ENCODE assay signal across 17 cellular contexts in genomic region chr16:10968509-10968908, GRCh38.
"Had no signal": no experiment of that assay in that cellular context is flagged by ENCODE, and none has a peak within 500 bp of the region (broad histone marks: within the 10 kb centered on the region; RNA-seq: fewer than 3 reads in every experiment).

No MANE protein-coding gene starts in this region.

- H3K9me3 ChIP-seq: tibial nerve had no signal

- H3K9me3 Mint-ChIP-seq: brain, mesothelial cell of epicardium had no signal

- H3K27ac ChIP-seq: tibial nerve had no signal

- H3K27me3 ChIP-seq: tibial nerve had no signal

- H3K4me3 ChIP-seq: lung, tibial nerve had no signal

- H3K27me3 Mint-ChIP-seq: activated CD4-positive, alpha-beta memory T cell treated with anti-CD3 and anti-CD28 coated beads for 36 hours; activated T-cell treated with anti-CD3 and anti-CD28 coated beads, Interleukin-2, amount 50 U/mL, for 24 hours; natural killer cell treated with Interleukin-12 subunit alpha and Interleukin-12 subunit beta and Interleukin-15 and Interleukin-18, amount 100 ng/mL, for 72 hours; stimulated activated naive CD8-positive, alpha-beta T cell treated with anti-CD3 and anti-CD28 coated beads, Interleukin-15, Interleukin-2, amounts not matched to agents 100 ng/mL and 50 ng/mL, for 24 hours had no signal

- ATAC-seq: activated naive CD4-positive, alpha-beta T cell treated with anti-CD3 and anti-CD28 coated beads, Interleukin-2, amount 50 U/mL, for 72 hours; natural killer cell treated with Interleukin-12 subunit alpha and Interleukin-12 subunit beta and Interleukin-15 and Interleukin-18, amount 100 ng/mL, for 72 hours had no signal

- H3K4me3 Mint-ChIP-seq: activated CD4-positive, alpha-beta memory T cell treated with anti-CD3 and anti-CD28 coated beads for 36 hours; activated T-cell treated with anti-CD3 and anti-CD28 coated beads, Interleukin-2, amount 50 U/mL, for 24 hours; brain; mesothelial cell of epicardium; natural killer cell treated with Interleukin-12 subunit alpha and Interleukin-12 subunit beta and Interleukin-15 and Interleukin-18, amount 100 ng/mL, for 72 hours; stimulated activated naive CD8-positive, alpha-beta T cell treated with anti-CD3 and anti-CD28 coated beads, Interleukin-15, Interleukin-2, amounts not matched to agents 100 ng/mL and 50 ng/mL, for 24 hours had no signal

- DNase-seq: activated CD4-positive, alpha-beta memory T cell treated with anti-CD3 and anti-CD28 coated beads for 36 hours; activated CD4-positive, alpha-beta T cell treated with anti-CD3 and anti-CD28 coated beads for 4 hours; activated effector memory CD4-positive, alpha-beta T cell treated with anti-CD3 and anti-CD28 coated beads, Interleukin-2, amount 50 U/mL, for 16 hours; activated T-cell treated with anti-CD3 and anti-CD28 coated beads, Interleukin-2, amount 50 U/mL, for 24 hours; caudate nucleus; head of caudate nucleus; occipital lobe; stimulated activated CD4-positive, alpha-beta T cell treated with anti-CD3 and anti-CD28 coated beads, Interleukin-12 subunit alpha, Interleukin-12 subunit beta, amount 100 ng/mL, for 4 hours; stimulated activated CD4-positive, alpha-beta T cell treated with anti-CD3 and anti-CD28 coated beads, Interleukin-1b, Interleukin-23, amount 100 ng/mL, for 48 hours; stimulated activated CD8-positive, alpha-beta memory T cell treated with anti-CD3 and anti-CD28 coated beads, Interleukin-4, amount 100 ng/mL, for 48 hours had no signal

- H3K27ac Mint-ChIP-seq: brain, mesothelial cell of epicardium had no signal
